ENCODE assay signal across 8 cellular contexts in the genomic region with DNA sequence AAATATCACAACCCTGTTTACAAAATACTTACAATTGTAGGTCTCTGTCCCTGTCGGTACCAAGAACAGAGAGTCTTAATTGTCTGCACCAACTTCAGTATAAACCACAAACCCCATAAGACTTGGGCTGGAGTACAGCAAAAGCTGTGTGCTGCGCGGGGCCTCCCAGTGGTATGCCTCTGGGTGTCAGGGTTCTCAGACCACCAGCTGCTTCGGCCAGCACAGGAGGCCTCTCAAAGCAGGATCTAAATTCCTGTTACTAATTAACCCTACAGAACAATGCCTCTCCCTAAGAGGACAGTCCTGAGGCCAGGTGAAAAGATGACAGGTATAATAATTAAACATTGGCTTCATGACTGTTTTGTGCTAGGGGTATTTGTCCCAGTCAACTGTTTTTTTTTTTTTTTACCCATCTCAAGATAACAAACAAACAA. TPM values are rescaled to one million over a fixed set of nuclear protein-coding genes. Genes with fewer than 3 reads are reported as not detected.
DNase-seq lines count a peak whose midpoint lies in the region; ATAC-seq and TF ChIP-seq lines count a peak whose summit lies in the region.

No MANE protein-coding gene starts in this region.

- peak overlapping the region; percentile 4 for H3K27ac ChIP-seq in neural progenitor cell

- DNase-seq in Right ventricle myocardium inferior (ENCODE audit: missing footprints) (no peak), cardiac septum (ENCODE audit: low spot score) (no peak), NT2/D1 (ENCODE audit: low read depth, low spot score) (no peak), endothelial cell (ENCODE audit: low spot score) (peak; percentile 35), neural progenitor cell (ENCODE audit: low spot score) (peak; percentile 69), Ammon's horn (ENCODE audit: low spot score) (no peak), nucleus accumbens (lab: John Stamatoyannopoulos, UW) (no peak), GOT3 (lab: John Stamatoyannopoulos, UW) (no peak)

- H3K36me3 Mint-ChIP-seq in endothelial cell (ENCODE audit: low read depth, unreplicated experiment) (peaks cover 15% of the 10 kb centered on the region), neural progenitor cell (peaks cover 13% of the 10 kb centered on the region)

- H3K27me3 Mint-ChIP-seq in endothelial cell (ENCODE audit: unreplicated experiment) (peaks cover 6% of the 10 kb centered on the region), neural progenitor cell (ENCODE audit: insufficient read depth, low read depth) (peaks cover 7% of the 10 kb centered on the region)

- H3K9me3 ChIP-seq in NT2/D1 (ENCODE audit: insufficient read depth, low read length) (no peaks in the 10 kb centered on the region), neural progenitor cell (ENCODE audit: low read depth) (no peaks in the 10 kb centered on the region)

- H3K4me3 ChIP-seq in NT2/D1 (ENCODE audit: insufficient read length, low read depth) (peak overlapping the region; percentile 37), neural progenitor cell (peak overlapping the region; percentile 2)

- no peaks in the 10 kb centered on the region for H3K9me3 Mint-ChIP-seq in endothelial cell (ENCODE audit: unreplicated experiment)
- H3K9me3 Mint-ChIP-seq in neural progenitor cell: peaks cover 5% of the 10 kb centered on the region

- H3K4me3 Mint-ChIP-seq in endothelial cell (ENCODE audit: unreplicated experiment) (peak overlapping the region; percentile 71), neural progenitor cell (no peak overlapping the region)

- peaks cover 38% of the 10 kb centered on the region for H3K4me1 Mint-ChIP-seq in endothelial cell (ENCODE audit: unreplicated experiment)
- H3K4me1 Mint-ChIP-seq in neural progenitor cell: peaks cover 28% of the 10 kb centered on the region

- H3K9ac ChIP-seq in NT2/D1 (ENCODE audit: insufficient read length, low read depth) (peak overlapping the region; percentile 37), neural progenitor cell (no peak overlapping the region)

- H3K27me3 ChIP-seq in NT2/D1 (ENCODE audit: insufficient read depth, insufficient read length) (no peaks in the 10 kb centered on the region), neural progenitor cell (no peaks in the 10 kb centered on the region)

- ATAC-seq in Right ventricle myocardium inferior: peak; percentile 20

- H3K4me1 ChIP-seq in NT2/D1 (ENCODE audit: insufficient read depth, insufficient read length) (peaks cover 3% of the 10 kb centered on the region), neural progenitor cell (peaks cover 34% of the 10 kb centered on the region)

- TF ChIP-seq CTCF in endothelial cell (IDR thresholded peaks at IDR 0.05; ENCODE audit: unreplicated experiment) (no peak), neural progenitor cell (IDR thresholded peaks at IDR 0.05) (no peak)

- H3K79me2 ChIP-seq in neural progenitor cell (ENCODE audit: low read depth): peaks cover 21% of the 10 kb centered on the region

- H3K36me3 ChIP-seq in NT2/D1 (ENCODE audit: insufficient read depth, insufficient read length, low read length): peaks cover 20% of the 10 kb centered on the region
- H3K36me3 ChIP-seq in neural progenitor cell: no peaks in the 10 kb centered on the region

- no peaks in the 10 kb centered on the region for H4K20me1 ChIP-seq in neural progenitor cell (ENCODE audit: low read depth)

- H3F3A ChIP-seq in neural progenitor cell (ENCODE audit: low read depth): peaks cover 21% of the 10 kb centered on the region

- no peak overlapping the region for H2AFZ ChIP-seq in neural progenitor cell (replicated peaks)

- H3K27ac Mint-ChIP-seq in endothelial cell (ENCODE audit: unreplicated experiment) (peak overlapping the region; percentile 96), neural progenitor cell (no peak overlapping the region)

- H3K4me2 ChIP-seq in neural progenitor cell: peak overlapping the region; percentile 51

- intact Hi-C loops in Right ventricle myocardium inferior (cut with DNase I) (no loop called here), cardiac septum (cut with DNase I) (no loop called here)

RNA-seq across cellular contexts. Expression of a gene that starts 1.0 kb away (rescaled TPM):
- 327 TPM for total RNA-seq in Right ventricle myocardium inferior
- 518 TPM for total RNA-seq in cardiac septum
- 125 TPM for total RNA-seq in endothelial cell (ENCODE audit: unreplicated experiment)
- 21.6 and 25.1 TPM in 2 replicates for total RNA-seq in neural progenitor cell (ENCODE audit: low replicate concordance)

Comparison
In these comparisons a context has a peak if more than half of its experiments do, and no peak if none do; other contexts are left out.
1. DNase-seq: peak in endothelial cell (single experiment) and neural progenitor cell (single experiment); none in Right ventricle myocardium inferior (single experiment), cardiac septum (single experiment), NT2/D1 (single experiment), Ammon's horn (single experiment), nucleus accumbens (0 of 56) and GOT3 (single experiment).